Comparison of ENCODE assay signal across 9 cellular contexts in the genomic region with DNA sequence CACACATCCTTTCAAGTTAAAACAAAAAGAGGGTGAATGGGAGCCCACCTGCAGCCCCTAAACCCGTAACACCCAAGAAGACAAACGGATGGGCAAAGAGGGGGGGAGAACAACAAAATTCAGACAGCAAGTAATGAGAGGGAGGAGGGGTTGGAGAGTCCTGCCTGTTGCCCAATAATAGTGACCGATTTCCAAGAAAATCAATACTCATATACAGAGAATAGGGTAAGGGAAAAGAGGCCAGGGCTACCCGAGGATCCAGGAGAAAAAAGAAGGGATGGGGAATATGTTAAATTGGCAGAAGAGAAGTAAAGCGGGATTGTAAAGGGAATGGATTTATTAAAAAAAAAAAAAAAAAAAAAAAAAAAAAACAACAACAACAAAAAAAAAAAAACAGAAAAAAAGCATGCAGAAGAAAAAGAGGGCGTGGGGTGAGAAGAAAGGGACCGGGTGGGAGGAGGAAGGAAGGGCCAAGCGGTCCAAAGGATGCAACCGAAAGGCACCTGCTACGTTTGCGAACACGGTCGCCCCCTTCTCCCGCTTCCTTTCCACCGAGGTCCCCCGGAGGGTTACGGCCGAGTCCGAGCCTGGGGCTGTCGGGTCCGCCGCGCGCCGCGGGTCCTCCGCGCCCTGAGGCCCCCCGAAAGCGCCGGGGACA. TPM values are rescaled to one million over a fixed set of nuclear protein-coding genes. Genes with fewer than 3 reads are reported as not detected.
DNase-seq lines count a peak whose midpoint lies in the region; ATAC-seq and TF ChIP-seq lines count a peak whose summit lies in the region.
"Had no signal": no experiment of that assay in that cellular context is flagged by ENCODE, and none has a peak within 500 bp of the region (broad histone marks: within the 10 kb centered on the region; RNA-seq: fewer than 3 reads in every experiment).

No MANE protein-coding gene starts in this region.

- H3K9me2 ChIP-seq in SK-N-SH = no peaks in the 10 kb centered on the region

- no peaks in the 10 kb centered on the region for H3K79me2 ChIP-seq in SK-N-SH (ENCODE audit: insufficient read depth)

- H4K20me1 ChIP-seq in SK-N-SH (ENCODE audit: insufficient read depth) = no peaks in the 10 kb centered on the region

- no peaks in the 10 kb centered on the region for H3F3A ChIP-seq in SK-N-SH (replicated peaks; ENCODE audit: insufficient read depth)

- H3K4me3 ChIP-seq in SK-N-SH (ENCODE audit: low read depth in 2 of 2, low read length in 1 of 2) = peak overlapping the region; percentile 52 to 64
- H3K4me3 ChIP-seq in right cardiac atrium (ENCODE audit: low read length) = peak overlapping the region; percentile 1
- H3K4me3 ChIP-seq in skeletal muscle satellite cell (ENCODE audit: low read length) = peak overlapping the region; percentile 69
- peak overlapping the region in 1 of 2 donors; percentile 21 for H3K4me3 ChIP-seq in left lung

- TF ChIP-seq RAD21 in SK-N-SH (IDR thresholded peaks at IDR 0.05; ENCODE audit: low read length) = no peak

- H3K9ac ChIP-seq in SK-N-SH = no peak overlapping the region
- no peak overlapping the region for H3K9ac ChIP-seq in skeletal muscle satellite cell (ENCODE audit: low read depth, low read length)

- ATAC-seq in GM21529 (IDR thresholded peaks at IDR 0.05; ENCODE audit: unreplicated experiment) = peak; percentile 20
- ATAC-seq in right cardiac atrium = no peak
- no peak for ATAC-seq in left lung
- no peak for ATAC-seq in GM21786 (IDR thresholded peaks at IDR 0.05; ENCODE audit: unreplicated experiment)

- no peaks in the 10 kb centered on the region for H3K36me3 ChIP-seq in SK-N-SH (replicated peaks in 1 of 2; ENCODE audit: control insufficient read depth in 1 of 2, insufficient read depth in 2 of 2, low read length in 1 of 2)
- no peaks in the 10 kb centered on the region for H3K36me3 ChIP-seq in skeletal muscle satellite cell (ENCODE audit: insufficient read depth, low read length)
- no peaks in the 10 kb centered on the region for H3K36me3 ChIP-seq in left lung

- peaks cover 0 to 7% of the 10 kb centered on the region in 2 experiments; a peak in 1 of 4 replicates for H3K4me1 ChIP-seq in SK-N-SH (ENCODE audit: control insufficient read depth in 1 of 2, insufficient read depth in 2 of 2, low read depth in 1 of 2, low read length in 1 of 2)
- no peaks in the 10 kb centered on the region for H3K4me1 ChIP-seq in right cardiac atrium (ENCODE audit: control insufficient read depth, insufficient read depth, low read length)
- H3K4me1 ChIP-seq in skeletal muscle satellite cell (ENCODE audit: control insufficient read depth, insufficient read depth, low read length) = peaks cover 12% of the 10 kb centered on the region
- H3K4me1 ChIP-seq in left lung = peaks cover 0 to 14% of the 10 kb centered on the region in 2 donors

- intact Hi-C loops in right cardiac atrium (cut with DNase I) = no loop called here
- intact Hi-C loops in left lung (cut with DNase I) = no loop called here
- intact Hi-C loops in posterior cingulate gyrus (cut with DNase I) = no loop called here

- H3K9me3 ChIP-seq in SK-N-SH (no peaks in the 10 kb centered on the region), right cardiac atrium (ENCODE audit: control insufficient read depth, low read length) (peaks cover 2% of the 10 kb centered on the region), skeletal muscle satellite cell (replicated peaks; ENCODE audit: low read length) (no peaks in the 10 kb centered on the region), left lung (no peaks in the 10 kb centered on the region)

- CTCF ChIA-PET in SK-N-SH (lab: Yijun Ruan, JAX) = interaction anchor here (1.7 kb wide), 1 partner anchor 19 kb away, joined by 6 read pairs; no protein-coding TSS in a partner anchor

- H3K4me2 ChIP-seq in SK-N-SH (peak overlapping the region; percentile 88), skeletal muscle satellite cell (ENCODE audit: low read length) (peak overlapping the region; percentile 97)

- TF ChIP-seq CTCF in SK-N-SH (IDR thresholded peaks at IDR 0.05) = no peak
- TF ChIP-seq CTCF in left lung (IDR thresholded peaks at IDR 0.05) = no peak

- POLR2A ChIA-PET in SK-N-SH (lab: Yijun Ruan, JAX) = no interaction called here

- TF ChIP-seq EP300 in SK-N-SH (IDR thresholded peaks at IDR 0.05; ENCODE audit: borderline replicate concordance in 1 of 2, low read depth in 1 of 2, low read length in 1 of 2) = no peak

- 41% methylated on average over 12 of the region's 31 CpGs for WGBS in SK-N-SH (ENCODE audit: low lambda C conversion rate)
- WGBS in right cardiac atrium = 16% methylated on average over 31 of the region's 31 CpGs

- peak; percentile 11 for DNase-seq in SK-N-SH
- no peak for DNase-seq in right cardiac atrium
- no peak for DNase-seq in left lung
- no peak for DNase-seq in posterior cingulate gyrus
- DNase-seq in NCI-H2081 (lab: John Stamatoyannopoulos, UW) = no peak
- DNase-seq: NK-92 treated with Interleukin-12 subunit alpha and Interleukin-12 subunit beta, amount 100 ng/mL, for 24 hours had no signal

- H3K27ac ChIP-seq in SK-N-SH (ENCODE audit: low read depth in 2 of 2, low read length in 1 of 2) (no peak overlapping the region), right cardiac atrium (ENCODE audit: low read length) (no peak overlapping the region), left lung (no peak overlapping the region)

- peak overlapping the region; percentile 65; the same call in 1 of the 2 replicates for H2AFZ ChIP-seq in SK-N-SH (ENCODE audit: low read depth)

- peaks cover 16% of the 10 kb centered on the region; the same call in 1 of the 2 replicates for H3K27me3 ChIP-seq in SK-N-SH (ENCODE audit: insufficient read depth)
- H3K27me3 ChIP-seq in right cardiac atrium (ENCODE audit: control insufficient read depth, insufficient read depth) = no peaks in the 10 kb centered on the region
- H3K27me3 ChIP-seq in skeletal muscle satellite cell (ENCODE audit: control insufficient read depth, insufficient read depth, low read length) = peaks cover 48% of the 10 kb centered on the region
- H3K27me3 ChIP-seq in left lung = peaks cover 21 to 63% of the 10 kb centered on the region in 2 donors

TF ChIP-seq in SK-N-SH, 30 proteins besides CTCF, POLR2A, EP300 and RAD21:
- TF ChIP-seq YY1 (IDR thresholded peaks at IDR 0.05; ENCODE audit: low read depth) (no peak), MXI1 (IDR thresholded peaks at IDR 0.05; ENCODE audit: low read depth, low read length) (no peak), FOXM1 (IDR thresholded peaks at IDR 0.05; ENCODE audit: low read depth) (no peak), RXRA (IDR thresholded peaks at IDR 0.05; ENCODE audit: borderline replicate concordance, low read depth) (no peak), RFX5 (IDR thresholded peaks at IDR 0.05; ENCODE audit: low read length) (no peak)

RNA-seq across cellular contexts. Expression of gene SLC30A10, which starts 0.9 kb away (rescaled TPM):
- polyA plus RNA-seq in SK-N-SH (2012; rRNA removed) (0.02 TPM in 2 replicates), right cardiac atrium (not detected)
- 0.03 and 0.04 TPM in 2 replicates for polyA plus RNA-seq in SK-N-SH (2012; cell fraction: cytosol; rRNA removed)
- polyA plus RNA-seq in SK-N-SH (2012; cell fraction: nucleus; rRNA removed) = 0.02 and 0.04 TPM in 2 replicates
- total RNA-seq in right cardiac atrium (not detected), left lung (not detected)
- total RNA-seq in skeletal muscle satellite cell (2012; rRNA removed) = not detected in 2 replicates
